ENCODE assay signal across 13 cellular contexts in the genomic region with DNA sequence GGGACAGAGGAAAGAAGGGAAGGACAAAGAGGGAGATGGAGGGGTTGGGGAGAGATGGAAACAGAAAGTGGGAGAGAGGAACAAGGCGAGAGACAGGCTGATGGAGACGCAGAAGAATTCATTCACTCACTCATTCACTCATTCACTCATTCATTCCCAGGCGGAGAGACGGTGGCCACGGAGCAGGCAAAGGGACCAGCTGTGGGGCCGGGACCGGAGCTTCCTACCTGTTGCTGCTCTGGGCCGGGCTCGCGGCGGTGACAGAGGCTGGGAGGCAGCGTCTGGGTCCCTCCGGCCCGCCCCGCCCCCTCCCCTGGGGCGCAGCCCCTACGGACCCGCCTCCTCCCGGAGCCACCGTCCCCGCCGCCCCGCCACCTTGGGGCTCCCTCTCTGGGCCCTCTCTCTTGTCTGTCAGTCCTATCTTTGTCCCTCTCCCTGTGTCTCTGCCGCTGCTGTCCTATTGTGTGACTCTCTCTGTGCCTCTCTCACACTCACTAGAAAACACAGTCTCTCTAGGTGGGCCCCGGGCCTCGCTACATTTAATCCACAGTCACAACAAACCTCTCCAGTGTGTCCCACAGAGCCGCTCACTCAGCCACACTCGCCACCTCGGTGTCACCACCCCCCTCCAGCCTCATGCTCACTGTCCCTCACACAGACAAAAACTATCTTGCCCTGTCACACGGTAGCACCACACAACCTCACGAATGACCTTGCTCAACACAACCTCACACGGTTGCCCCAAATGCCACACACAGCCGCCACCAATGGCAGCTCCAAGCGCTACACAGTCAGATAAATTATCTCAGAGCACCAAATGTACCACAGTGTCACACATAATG. TPM values are rescaled to one million over a fixed set of nuclear protein-coding genes. Genes with fewer than 3 reads are reported as not detected.
DNase-seq lines count a peak whose midpoint lies in the region; ATAC-seq and TF ChIP-seq lines count a peak whose summit lies in the region.
"Had no signal": no experiment of that assay in that cellular context is flagged by ENCODE, and none has a peak within 500 bp of the region (broad histone marks: within the 10 kb centered on the region; RNA-seq: fewer than 3 reads in every experiment).

A gene (minus strand): TSS at position 283 of the 842 bp plus-strand sequence. CDS start 1,520 bp downstream, outside the sequence.

- intact Hi-C loops in right cardiac atrium (cut with DNase I): no loop called here
- intact Hi-C loops in left ventricle myocardium superior (cut with micrococcal nuclease): no loop called here
- intact Hi-C loops in activated B cell treated with CpG ODN at 0.5 μM for 24 hours (cut with micrococcal nuclease): no loop called here

- peaks cover 34% of the 10 kb centered on the region for H3K4me1 Mint-ChIP-seq in activated B cell treated with CpG ODN at 0.5 μM for 24 hours

- ATAC-seq in right cardiac atrium: no peak
- no peak for ATAC-seq in left ventricle myocardium superior
- ATAC-seq in activated B cell treated with CpG ODN at 0.5 μM for 24 hours (ENCODE audit: low read depth): no peak

- TF ChIP-seq CTCF in activated B cell treated with CpG ODN at 0.5 μM for 24 hours (IDR thresholded peaks at IDR 0.05): no peak
- no peak for TF ChIP-seq CTCF in foreskin fibroblast (IDR thresholded peaks at IDR 0.05; ENCODE audit: low read depth, low read length)

- POLR2A ChIA-PET in activated B cell treated with CpG ODN at 0.5 μM for 24 hours (lab: Charles Lee): interaction anchor here (0.7 to 4.3 kb wide), 7 partner anchors 18 to 1614 kb away, joined by 3 to 23 read pairs (median 7); a partner anchor contains a TSS

- H3K9me3 ChIP-seq in right cardiac atrium (ENCODE audit: control insufficient read depth, low read length) (no peaks in the 10 kb centered on the region), iPS-18c (ENCODE audit: control insufficient read depth, insufficient read depth, low read length) (no peaks in the 10 kb centered on the region), thymus (ENCODE audit: control insufficient read depth) (peaks cover 1% of the 10 kb centered on the region), MG63 (no peaks in the 10 kb centered on the region)
- H3K9me3 ChIP-seq: neutrophil, Peyer's patch had no signal

- H3K27me3 ChIP-seq in right cardiac atrium (ENCODE audit: control insufficient read depth, insufficient read depth) (no peaks in the 10 kb centered on the region), thymus (ENCODE audit: control insufficient read depth, insufficient read depth) (peaks cover 30% of the 10 kb centered on the region), MG63 (peaks cover 16% of the 10 kb centered on the region)

- peak within 1 kb of the TSS; percentile 81 for H3K4me3 Mint-ChIP-seq in activated B cell treated with CpG ODN at 0.5 μM for 24 hours

- peaks cover 4% of the 10 kb centered on the region for H3K27me3 Mint-ChIP-seq in activated B cell treated with CpG ODN at 0.5 μM for 24 hours

- 30% methylated on average over 34 of the region's 34 CpGs for WGBS in right cardiac atrium
- 50% methylated on average over 34 of the region's 34 CpGs for WGBS in thymus

- H3K36me3 ChIP-seq in thymus (ENCODE audit: control insufficient read depth, insufficient read depth) (no peaks in the 10 kb centered on the region), MG63 (no peaks in the 10 kb centered on the region)
- H3K36me3 ChIP-seq: neutrophil, Peyer's patch had no signal

- H3K9me3 Mint-ChIP-seq in activated B cell treated with CpG ODN at 0.5 μM for 24 hours: no peaks in the 10 kb centered on the region

- DNase-seq in right cardiac atrium: peak in 1 of 3 donors; percentile 67
- no peak for DNase-seq in left ventricle myocardium superior
- peak; percentile 51 for DNase-seq in activated B cell treated with CpG ODN at 0.5 μM for 24 hours
- no peak for DNase-seq in NK-92 treated with Interleukin-12 subunit alpha and Interleukin-12 subunit beta, amount 100 ng/mL, for 24 hours (lab: John Stamatoyannopoulos, UW)
- no peak for DNase-seq in MG63
- no peak for DNase-seq in foreskin fibroblast
- DNase-seq: Peyer's patch; stimulated activated CD4-positive, alpha-beta T cell treated with anti-CD3 and anti-CD28 coated beads, Interleukin-1b, Interleukin-23, amount 100 ng/mL, for 48 hours; trophoblast cell had no signal

- H3K36me3 Mint-ChIP-seq in activated B cell treated with CpG ODN at 0.5 μM for 24 hours (ENCODE audit: low read depth): peaks cover 2% of the 10 kb centered on the region

- H3K27ac Mint-ChIP-seq in activated B cell treated with CpG ODN at 0.5 μM for 24 hours: peak within 1 kb of the TSS; percentile 62

- peak within 1 kb of the TSS; percentile 11 for H3K27ac ChIP-seq in right cardiac atrium (ENCODE audit: low read length)
- H3K27ac ChIP-seq in thymus (ENCODE audit: low read depth): peak within 1 kb of the TSS; percentile 46
- H3K27ac ChIP-seq: neutrophil had no signal

- H3K4me1 ChIP-seq in right cardiac atrium (ENCODE audit: control insufficient read depth, insufficient read depth, low read length): peaks cover 3% of the 10 kb centered on the region
- peaks cover 12% of the 10 kb centered on the region for H3K4me1 ChIP-seq in thymus (ENCODE audit: control insufficient read depth, insufficient read depth, low read length)

- H3K4me3 ChIP-seq in right cardiac atrium (ENCODE audit: low read length): no peak within 1 kb of the TSS
- H3K4me3 ChIP-seq in iPS-18c (ENCODE audit: insufficient read depth, low read depth, low read length): peak within 1 kb of the TSS; percentile 74; the same call in 1 of the 2 replicates
- H3K4me3 ChIP-seq in thymus (ENCODE audit: low read length): no peak within 1 kb of the TSS
- H3K4me3 ChIP-seq in MG63: no peak within 1 kb of the TSS
- no peak within 1 kb of the TSS for H3K4me3 ChIP-seq in foreskin fibroblast (ENCODE audit: low read depth in 1 of 2, low read length in 2 of 2)

- CTCF ChIA-PET in activated B cell treated with CpG ODN at 0.5 μM for 24 hours (lab: Charles Lee): interaction anchor here (2.1 to 2.5 kb wide), 3 partner anchors 19 to 26 kb away, joined by 7 to 16 read pairs (median 15); a partner anchor contains a TSS

RNA-seq across cellular contexts. Expression of the gene that starts here (rescaled TPM):
- 1 to 10 TPM; 3.0 to 7.4 (median 4.7) TPM for total RNA-seq in right cardiac atrium
- not detected for polyA plus RNA-seq in right cardiac atrium
- total RNA-seq in left ventricle myocardium superior: not detected
- 33.1 and 38.2 TPM in 2 replicates for total RNA-seq in activated B cell treated with CpG ODN at 0.5 μM for 24 hours
- not detected for polyA plus RNA-seq in thymus
- total RNA-seq in MG63 (2014; rRNA removed; shearing (Covaris generic); ENCODE audit: low replicate concordance): not detected in 2 replicates
- total RNA-seq: Peyer's patch had no signal
- polyA plus RNA-seq: adipose tissue had no signal
